Comparison of ENCODE assay signal across 12 cellular contexts in the genomic region with DNA sequence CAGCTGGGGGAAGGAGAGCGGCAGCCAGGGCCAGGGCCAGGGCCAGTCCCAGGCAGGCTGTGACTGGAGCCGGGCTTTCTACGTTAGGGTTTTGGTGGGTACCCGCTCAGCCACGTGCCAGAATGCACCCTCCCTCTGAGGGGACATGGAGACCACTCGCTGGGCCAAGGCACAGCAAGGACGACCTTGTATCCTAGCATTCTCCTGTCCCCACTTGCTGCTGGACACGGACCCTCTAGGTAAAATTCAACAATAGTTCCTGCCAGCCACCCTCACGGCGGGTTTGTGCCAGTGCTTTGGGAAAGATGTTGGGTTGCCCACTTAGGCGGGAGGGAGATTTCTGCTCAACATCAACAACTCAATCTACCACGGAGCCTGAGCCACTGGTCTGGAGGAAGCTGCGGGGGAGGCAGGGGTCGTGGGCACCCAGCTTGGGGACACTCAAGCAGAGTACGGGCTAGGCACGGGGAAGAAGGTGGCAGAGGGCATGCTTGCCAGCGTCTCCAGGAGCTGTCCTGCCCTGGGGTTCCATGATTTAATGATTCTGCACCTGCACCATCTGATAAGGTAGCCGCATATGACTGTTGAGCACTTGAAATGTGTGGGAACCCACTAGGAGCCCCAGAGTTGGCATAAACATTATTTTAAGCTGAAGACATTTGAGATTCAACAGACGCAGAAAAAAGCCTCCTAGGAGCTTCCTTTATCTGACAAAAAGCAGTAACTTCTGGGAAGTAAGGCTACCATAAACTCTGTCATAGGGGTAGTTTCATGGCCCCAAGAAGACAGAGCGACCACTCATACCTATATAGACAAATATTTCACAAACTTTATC. TPM values are rescaled to one million over a fixed set of nuclear protein-coding genes. Genes with fewer than 3 reads are reported as not detected.
DNase-seq lines count a peak whose midpoint lies in the region; ATAC-seq, FAIRE-seq and TF ChIP-seq lines count a peak whose summit lies in the region.
"Had no signal": no experiment of that assay in that cellular context is flagged by ENCODE, and none has a peak within 500 bp of the region (broad histone marks: within the 10 kb centered on the region; RNA-seq: fewer than 3 reads in every experiment).

No MANE protein-coding gene starts in this region.

- H3K36me3 ChIP-seq in ascending aorta: no peaks in the 10 kb centered on the region
- no peaks in the 10 kb centered on the region for H3K36me3 ChIP-seq in kidney (ENCODE audit: control insufficient read depth in 1 of 2, insufficient read depth in 2 of 2, low read length in 2 of 2)
- no peaks in the 10 kb centered on the region for H3K36me3 ChIP-seq in skeletal muscle satellite cell (ENCODE audit: insufficient read depth, low read length)
- H3K36me3 ChIP-seq: right lobe of liver had no signal

- intact Hi-C loops in ascending aorta (cut with DNase I): loop anchor here (2.0 to 5.0 kb wide), 2 partner anchors 24 to 72 kb away; no protein-coding TSS in a partner anchor
- intact Hi-C loops in kidney (cut with DNase I): no loop called here

- peak overlapping the region; percentile 78 to 79 for H3K27ac ChIP-seq in ascending aorta
- H3K27ac ChIP-seq in kidney (ENCODE audit: low read depth in 2 of 2, low read length in 2 of 2): no peak overlapping the region

- H3K4me3 ChIP-seq in ascending aorta (peak overlapping the region; percentile 43 to 66), kidney (ENCODE audit: low read length in 2 of 2) (peak overlapping the region; percentile 7 to 39), skeletal muscle satellite cell (ENCODE audit: low read length) (peak overlapping the region; percentile 33)

- ATAC-seq in HG03175 (IDR thresholded peaks at IDR 0.05; ENCODE audit: unreplicated experiment) (no peak), GM18907 (IDR thresholded peaks at IDR 0.05; ENCODE audit: unreplicated experiment) (no peak)
- ATAC-seq: HCT116 had no signal

- H3K4me1 ChIP-seq in ascending aorta: peaks cover 16 to 45% of the 10 kb centered on the region in 2 donors
- H3K4me1 ChIP-seq in kidney (ENCODE audit: control insufficient read depth in 1 of 2, insufficient read depth in 1 of 2, low read depth in 1 of 2, low read length in 2 of 2): peaks cover 0 to 5% of the 10 kb centered on the region in 2 donors
- peaks cover 56% of the 10 kb centered on the region for H3K4me1 ChIP-seq in skeletal muscle satellite cell (ENCODE audit: control insufficient read depth, insufficient read depth, low read length)

- FAIRE-seq in kidney (lab: Jason Lieb, UNC): no peak

- peak overlapping the region; percentile 77 for H3K4me2 ChIP-seq in skeletal muscle satellite cell (ENCODE audit: low read length)

- H3K9ac ChIP-seq in kidney (ENCODE audit: low read length in 2 of 2): peak overlapping the region in 1 of 2 donors; percentile 46
- H3K9ac ChIP-seq in skeletal muscle satellite cell (ENCODE audit: low read depth, low read length): peak overlapping the region; percentile 22

- DNase-seq in D341Med (ENCODE audit: low spot score) (peak; percentile 12), ascending aorta (ENCODE audit: low spot score in 2 of 2) (no peak), kidney (no peak), iPS-NIHi11 (ENCODE audit: low spot score) (no peak), GOT3 (lab: John Stamatoyannopoulos, UW) (no peak)
- DNase-seq: COR-L47, glutamatergic neuron had no signal

- no peak for TF ChIP-seq CTCF in ascending aorta (IDR thresholded peaks at IDR 0.05)
- no peak for TF ChIP-seq CTCF in kidney (IDR thresholded peaks at IDR 0.05; ENCODE audit: borderline replicate concordance, extremely low read depth, insufficient read depth)

- H3K27me3 ChIP-seq in ascending aorta (no peaks in the 10 kb centered on the region), skeletal muscle satellite cell (ENCODE audit: control insufficient read depth, insufficient read depth, low read length) (peaks cover 5% of the 10 kb centered on the region)
- H3K27me3 ChIP-seq: right lobe of liver had no signal

- H3K9me3 ChIP-seq in ascending aorta (no peaks in the 10 kb centered on the region), kidney (ENCODE audit: control insufficient read depth in 1 of 2, low read length in 2 of 2) (no peaks in the 10 kb centered on the region), skeletal muscle satellite cell (replicated peaks; ENCODE audit: low read length) (no peaks in the 10 kb centered on the region)
- H3K9me3 ChIP-seq: right lobe of liver had no signal

RNA-seq across cellular contexts. Expression of a gene that starts 22.5 kb away (rescaled TPM):
- 30.8 TPM for total RNA-seq in ascending aorta
- total RNA-seq in kidney: 32.7 TPM
- polyA plus RNA-seq in kidney (ENCODE audit: insufficient read depth, low read depth, low replicate concordance): 5.7 TPM
- total RNA-seq in skeletal muscle satellite cell (2012; rRNA removed): 4.1 and 6.3 TPM in 2 replicates

Comparison
In these comparisons a context has a peak if more than half of its experiments do, and no peak if none do; other contexts are left out.
1. H3K27ac ChIP-seq: peak in ascending aorta (2 of 2); none in kidney (0 of 2).
2. Peak in every context shown above with its lines, with median percentiles within 50 percentile points of each other: H3K4me3 ChIP-seq.